8 cellular contexts compared by ENCODE assay signal in genomic region chr2:222709191-222709891, GRCh38. TPM values are rescaled to one million over a fixed set of nuclear protein-coding genes. Genes with fewer than 3 reads are reported as not detected.
A peak's percentile ranks its signal among the peaks of the same experiment; 100 is the strongest.
DNase-seq lines count a peak whose midpoint lies in the region; ATAC-seq and TF ChIP-seq lines count a peak whose summit lies in the region.

No MANE protein-coding gene starts in this region.

- no peaks in the 10 kb centered on the region for H3F3A ChIP-seq in PC-3 (ENCODE audit: low read length, unreplicated experiment)

- H3K9me2 ChIP-seq in PC-3 (replicated peaks; ENCODE audit: low read length): no peaks in the 10 kb centered on the region

- CTCF ChIA-PET in PC-3 (lab: Charles Lee): interaction anchor here (0.6 to 0.7 kb wide), 2 partner anchors 153 to 250 kb away, joined by 3 to 4 read pairs; no protein-coding TSS in a partner anchor

- DNase-seq in NCI-H2171 treated with DMSO at 0.1 percent for 48 hours (lab: John Stamatoyannopoulos, UW) (peak; percentile 23), NCI-H2171 (lab: John Stamatoyannopoulos, UW) (no peak), PC-3 (peak; percentile 14), dorsolateral prefrontal cortex (peak in 9 of 10 donors; percentile 27 to 83 (median 66)), lower lobe of right lung (peak; percentile 75), ureter (ENCODE audit: low spot score) (peak; percentile 51)

- H4K20me1 ChIP-seq in PC-3 (ENCODE audit: low read length): no peaks in the 10 kb centered on the region

- H3K4me2 ChIP-seq in PC-3 (ENCODE audit: low read length): no peak overlapping the region

- peak overlapping the region; percentile 37 for H2AFZ ChIP-seq in PC-3 (ENCODE audit: low read length)

- no peak overlapping the region for H3K9ac ChIP-seq in PC-3 (ENCODE audit: low read length)

- H3K27me3 ChIP-seq in PC-3 (ENCODE audit: low read length) (no peaks in the 10 kb centered on the region), dorsolateral prefrontal cortex (no peaks in the 10 kb centered on the region), lower lobe of right lung (ENCODE audit: low read depth) (no peaks in the 10 kb centered on the region)

- TF ChIP-seq CTCF in PC-3 (conservative IDR thresholded peaks at IDR 0.05; ENCODE audit: low read depth, low read length): no peak
- TF ChIP-seq CTCF in dorsolateral prefrontal cortex (IDR thresholded peaks at IDR 0.05 in 54 of 56, conservative IDR thresholded peaks at IDR 0.05 in 2 of 56; ENCODE audit: low read depth in 1 of 56, partially characterized antibody in 56 of 56): peak in 18 of 56 donors; percentile 4 to 48 (median 17)
- no peak for TF ChIP-seq CTCF in lower lobe of right lung (IDR thresholded peaks at IDR 0.05)

- no TSS peak for BruUV-seq in PC-3 (replicated peaks; lab: Mats Ljungman, UMichigan)

- H3K4me3 ChIP-seq in PC-3 (ENCODE audit: low read length): no peak overlapping the region
- H3K4me3 ChIP-seq in dorsolateral prefrontal cortex: peak overlapping the region in 52 of 59 donors; percentile 1 to 56 (median 29)
- H3K4me3 ChIP-seq in lower lobe of right lung: peak overlapping the region; percentile 38

- no peaks in the 10 kb centered on the region for H3K79me2 ChIP-seq in PC-3 (ENCODE audit: low read length)

- H3K9me3 ChIP-seq in PC-3 (ENCODE audit: low read length) (no peaks in the 10 kb centered on the region), lower lobe of right lung (no peaks in the 10 kb centered on the region)

- POLR2A ChIA-PET in PC-3 (lab: Charles Lee; ENCODE audit: unreplicated experiment): interaction anchor here (0.6 to 0.7 kb wide), 2 partner anchors 173 to 819 kb away, joined by 3 read pairs; no protein-coding TSS in a partner anchor

- H3K27ac ChIP-seq in PC-3 (ENCODE audit: low read length): no peak overlapping the region
- H3K27ac ChIP-seq in dorsolateral prefrontal cortex: peak overlapping the region in 57 of 59 donors; percentile 4 to 86 (median 73)
- peak overlapping the region; percentile 66 for H3K27ac ChIP-seq in lower lobe of right lung

- H3K36me3 ChIP-seq in PC-3 (ENCODE audit: low read depth, low read length) (no peaks in the 10 kb centered on the region), lower lobe of right lung (no peaks in the 10 kb centered on the region)

- intact Hi-C loops in PC-3 (cut with micrococcal nuclease): loop anchor here (5.0 kb wide), 1 partner anchor 133 kb away; no protein-coding TSS in a partner anchor
- intact Hi-C loops in dorsolateral prefrontal cortex (cut with DNase I): loop anchor here (2.0 to 5.0 kb wide), 4 partner anchors 88 to 198 kb away; no protein-coding TSS in a partner anchor
- intact Hi-C loops in lower lobe of right lung (cut with DNase I): no loop called here

- ATAC-seq in HG03045 (IDR thresholded peaks at IDR 0.05; ENCODE audit: unreplicated experiment) (peak; percentile 62), PC-3 (peak; percentile 54), lower lobe of right lung (peak; percentile 90 to 93), GM18517 (IDR thresholded peaks at IDR 0.05; ENCODE audit: unreplicated experiment) (no peak)

- peaks cover 22% of the 10 kb centered on the region; the same call in 1 of the 2 replicates for H3K4me1 ChIP-seq in PC-3 (ENCODE audit: insufficient read depth, low read length)
- H3K4me1 ChIP-seq in lower lobe of right lung: peaks cover 28% of the 10 kb centered on the region

RNA-seq across cellular contexts. Expression of gene MOGAT1, which starts 37.9 kb away (rescaled TPM):
- total RNA-seq in PC-3 (2014; rRNA removed): not detected in 2 replicates
- total RNA-seq in dorsolateral prefrontal cortex: 1 to 10 TPM in 32 of 120 experiments, under 1 TPM in 59, not detected in 29; 0.44 to 3.4 (median 0.85) TPM
- total RNA-seq in lower lobe of right lung: 3.2 TPM
- total RNA-seq in ureter: not detected

RNA-seq across cellular contexts. Expression of gene FARSB, which starts 53.4 kb away (rescaled TPM):
- 32.9 and 36.3 TPM in 2 replicates for total RNA-seq in PC-3 (2014; rRNA removed)
- 10 to 100 TPM; 13.2 to 41.5 (median 27.8) TPM for total RNA-seq in dorsolateral prefrontal cortex
- total RNA-seq in lower lobe of right lung: 10.9 TPM
- total RNA-seq in ureter: 34.2 TPM
